26 cellular contexts compared by ENCODE assay signal in the genomic region with DNA sequence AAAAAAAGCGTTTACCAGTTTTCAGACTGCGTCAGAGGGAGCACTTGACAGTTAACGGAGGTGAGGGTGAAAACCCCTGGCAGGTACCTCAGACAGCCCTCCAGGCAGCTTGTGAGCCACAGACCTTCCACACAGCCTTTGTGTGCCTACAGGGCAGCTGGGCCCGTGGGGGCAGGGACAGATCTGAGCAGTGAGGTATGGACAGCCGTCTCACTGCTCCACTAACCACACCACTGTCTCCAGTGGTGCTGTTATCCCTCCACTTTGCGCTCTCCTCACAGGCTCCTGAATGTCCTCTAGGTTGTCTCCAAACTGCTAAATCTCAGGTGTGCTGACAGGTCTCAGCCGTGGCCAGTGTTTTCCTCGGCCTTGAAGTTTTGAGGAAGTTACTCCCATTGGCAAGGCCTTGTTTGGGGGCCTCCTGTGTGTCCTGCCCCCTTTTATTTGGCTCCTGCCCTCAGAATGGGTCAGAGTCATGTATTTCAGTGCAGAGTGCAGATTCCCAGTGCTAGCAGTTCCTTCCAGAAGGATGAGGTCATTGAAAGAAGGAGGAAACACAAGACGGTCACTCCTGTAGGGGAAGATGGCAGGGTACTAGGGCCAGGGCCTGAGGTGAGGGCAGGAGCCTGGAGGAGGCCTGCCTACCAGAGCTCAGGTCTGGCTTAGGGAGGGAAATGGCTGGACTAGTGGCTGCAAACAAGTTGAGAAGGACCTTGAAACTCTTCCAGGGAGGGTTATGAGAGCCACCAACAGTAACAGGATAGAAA. TPM values are rescaled to one million over a fixed set of nuclear protein-coding genes. Genes with fewer than 3 reads are reported as not detected.
DNase-seq lines count a peak whose midpoint lies in the region; ATAC-seq and TF ChIP-seq lines count a peak whose summit lies in the region.
"Had no signal": no experiment of that assay in that cellular context is flagged by ENCODE, and none has a peak within 500 bp of the region (broad histone marks: within the 10 kb centered on the region; RNA-seq: fewer than 3 reads in every experiment).

No MANE protein-coding gene starts in this region.

- DNase-seq in H9 (no peak), Panc1 (ENCODE audit: low read depth, low spot score) (no peak), nephron progenitor cell (no peak), NCI-H748 (lab: John Stamatoyannopoulos, UW; ENCODE audit: unreplicated experiment) (no peak), germinal center (ENCODE audit: low spot score) (no peak), caudate nucleus (lab: John Stamatoyannopoulos, UW) (no peak)
- DNase-seq: activated CD4-positive, alpha-beta T cell treated with anti-CD3 and anti-CD28 coated beads for 4 hours; CD4-positive, CD25-positive, alpha-beta regulatory T cell; DMS153; foreskin fibroblast; hypothalamus; NCI-H2171; NCI-H82; SJCRH30 had no signal

- H3K23ac ChIP-seq in H9 (ENCODE audit: insufficient read length, low read depth, low read length): no peak overlapping the region

- WGBS in H9 (ENCODE audit: extremely low coverage, insufficient read length, low lambda C conversion rate): no CpG with 5 or more reads among the region's 9 CpGs

- no peak overlapping the region for H3K56ac ChIP-seq in H9 (ENCODE audit: insufficient read length, low read depth, low read length)

- CTCF ChIA-PET in Panc1 (lab: Charles Lee): no interaction called here

- peaks cover 13 to 16% of the 10 kb centered on the region in 2 experiments for H3K4me1 Mint-ChIP-seq in H9
- peaks cover 73% of the 10 kb centered on the region for H3K4me1 Mint-ChIP-seq in nephron progenitor cell

- POLR2A ChIA-PET in Panc1 (lab: Charles Lee): no interaction called here

- no peak for TF ChIP-seq CTCF in H9 (conservative IDR thresholded peaks at IDR 0.05)
- no peak for TF ChIP-seq CTCF in Panc1 (IDR thresholded peaks at IDR 0.05)
- no peak for TF ChIP-seq CTCF in nephron progenitor cell (IDR thresholded peaks at IDR 0.05)

- H3K27ac Mint-ChIP-seq in H9 (peak overlapping the region in 2 of 3 experiments; percentile 3 to 48; a peak in 1 of 7 replicates), nephron progenitor cell (peak overlapping the region; percentile 86)
- H3K27ac Mint-ChIP-seq: activated naive CD8-positive, alpha-beta T cell; activated T-helper 1 cell treated with anti-CD3 and anti-CD28 coated beads, Interleukin-12 subunit alpha, Interleukin-12 subunit beta, Interleukin-2, Interleukin-4 antibody, amounts not matched to agents 30 ng/mL and 10 ng/mL and 1 ng/mL, durations not matched to agents 14 hours and 24 hours and 36 hours; CD4-positive, CD25-positive, alpha-beta regulatory T cell; natural killer cell treated with Interleukin-12 subunit alpha and Interleukin-12 subunit beta and Interleukin-15 and Interleukin-18, amount 100 ng/mL, for 72 hours had no signal

- H3K4me3 Mint-ChIP-seq in H9 (no peak overlapping the region; a peak in 1 of 5 replicates), nephron progenitor cell (no peak overlapping the region)
- H3K4me3 Mint-ChIP-seq: activated naive CD8-positive, alpha-beta T cell; activated T-helper 1 cell treated with anti-CD3 and anti-CD28 coated beads, Interleukin-12 subunit alpha, Interleukin-12 subunit beta, Interleukin-2, Interleukin-4 antibody, amounts not matched to agents 30 ng/mL and 10 ng/mL and 1 ng/mL, durations not matched to agents 14 hours and 24 hours and 36 hours; CD4-positive, CD25-positive, alpha-beta regulatory T cell; natural killer cell treated with Interleukin-12 subunit alpha and Interleukin-12 subunit beta and Interleukin-15 and Interleukin-18, amount 100 ng/mL, for 72 hours had no signal

- H4K91ac ChIP-seq in H9 (ENCODE audit: insufficient read length, low read depth, low read length): no peak overlapping the region

- ATAC-seq in Panc1 (0 out of 2 replicates have a peak, but pooled peaks have one; percentile 25), HG03175 (IDR thresholded peaks at IDR 0.05; ENCODE audit: unreplicated experiment) (no peak)

- H3K4me1 ChIP-seq in BLaER1 treated with 17β-estradiol and CSF1 and Interleukin-3, amounts not matched to agents 10 nM and 100 nM: peaks cover 42 to 69% (median 55%) of the 10 kb centered on the region in 10 experiments
- H3K4me1 ChIP-seq in H9 (ENCODE audit: insufficient read depth, low read length) (no peaks in the 10 kb centered on the region), Panc1 (ENCODE audit: control insufficient read depth, insufficient read depth, low read length) (no peaks in the 10 kb centered on the region)
- H3K4me1 ChIP-seq: prostate gland, suprapubic skin had no signal

- H3K9ac ChIP-seq in BLaER1 treated with 17β-estradiol and CSF1 and Interleukin-3, amounts not matched to agents 10 nM and 100 nM: no peak overlapping the region
- H3K9ac ChIP-seq in H9 (ENCODE audit: extremely low read depth, insufficient read length, low read length): no peak overlapping the region
- H3K9ac ChIP-seq: KMS-11 had no signal

- peak overlapping the region in 10 of 11 experiments; percentile 8 to 92 (median 81); a peak in 14 of 22 replicates for H3K4me2 ChIP-seq in BLaER1 treated with 17β-estradiol and CSF1 and Interleukin-3, amounts not matched to agents 10 nM and 100 nM
- no peak overlapping the region for H3K4me2 ChIP-seq in H9 (ENCODE audit: insufficient read depth, insufficient read length, low read length)
- H3K4me2 ChIP-seq: KMS-11 had no signal

- H2BK5ac ChIP-seq in H9 (ENCODE audit: insufficient read length, low read length): no peak overlapping the region

- intact Hi-C loops in Panc1 (cut with micrococcal nuclease; ENCODE audit: unreplicated experiment): no loop called here

- no peak overlapping the region for H2BK20ac ChIP-seq in H9 (ENCODE audit: low read depth, low read length, poor library complexity, severe bottlenecking)

- H3T11ph ChIP-seq in H9 (ENCODE audit: low read length): no peak overlapping the region

- H3K27me3 Mint-ChIP-seq in H9 (ENCODE audit: low read depth) (no peaks in the 10 kb centered on the region), nephron progenitor cell (ENCODE audit: low read depth, poor library complexity) (no peaks in the 10 kb centered on the region)
- H3K27me3 Mint-ChIP-seq: activated naive CD8-positive, alpha-beta T cell; CD4-positive, CD25-positive, alpha-beta regulatory T cell; natural killer cell treated with Interleukin-12 subunit alpha and Interleukin-12 subunit beta and Interleukin-15 and Interleukin-18, amount 100 ng/mL, for 72 hours had no signal

- 0 out of 22 replicates have a peak, but pooled peaks cover 0 to 4% (median 0%) of the 10 kb centered on the region in 11 experiments for H3K9me3 ChIP-seq in BLaER1 treated with 17β-estradiol and CSF1 and Interleukin-3, amounts not matched to agents 10 nM and 100 nM (replicated peaks in 1 of 11)
- H3K9me3 ChIP-seq in H9 (ENCODE audit: control insufficient read depth, low read depth, low read length) (no peaks in the 10 kb centered on the region), Panc1 (ENCODE audit: control insufficient read depth, insufficient read depth, low read depth, low read length) (no peaks in the 10 kb centered on the region)
- H3K9me3 ChIP-seq: prostate gland, SJCRH30, suprapubic skin had no signal

- no TSS peak for BruUV-seq in Panc1 (replicated peaks; lab: Mats Ljungman, UMichigan)

- no peak overlapping the region for H4K5ac ChIP-seq in H9 (ENCODE audit: insufficient read length, low read depth, low read length)

- H3K36me3 Mint-ChIP-seq in H9 (ENCODE audit: insufficient read depth in 1 of 3, low read depth in 3 of 3): peaks cover 0 to 6% (median 0%) of the 10 kb centered on the region in 3 experiments; a peak in 4 of 7 replicates
- peaks cover 5% of the 10 kb centered on the region for H3K36me3 Mint-ChIP-seq in nephron progenitor cell (ENCODE audit: low read depth)

- no peaks in the 10 kb centered on the region; a peak in 1 of 22 replicates for H4K20me1 ChIP-seq in BLaER1 treated with 17β-estradiol and CSF1 and Interleukin-3, amounts not matched to agents 10 nM and 100 nM
- H4K20me1 ChIP-seq in H9 (ENCODE audit: control insufficient read depth, insufficient read depth, insufficient read length): no peaks in the 10 kb centered on the region

- no peaks in the 10 kb centered on the region for H3K79me1 ChIP-seq in H9 (ENCODE audit: insufficient read depth, low read depth, low read length, poor library complexity, severe bottlenecking)

- H3K36me3 ChIP-seq in BLaER1 treated with 17β-estradiol and CSF1 and Interleukin-3, amounts not matched to agents 10 nM and 100 nM: peaks cover 3 to 39% (median 16%) of the 10 kb centered on the region in 11 experiments; a peak in 16 of 22 replicates
- H3K36me3 ChIP-seq in Panc1 (ENCODE audit: control insufficient read depth, insufficient read depth, low read length): no peaks in the 10 kb centered on the region
- H3K36me3 ChIP-seq: prostate gland had no signal

- no peaks in the 10 kb centered on the region for H3K27me3 ChIP-seq in BLaER1 treated with 17β-estradiol and CSF1 and Interleukin-3, amounts not matched to agents 10 nM and 100 nM
- H3K27me3 ChIP-seq in H9 (ENCODE audit: insufficient read depth, low read length) (no peaks in the 10 kb centered on the region), Panc1 (ENCODE audit: control insufficient read depth, insufficient read depth, low read length) (no peaks in the 10 kb centered on the region)
- H3K27me3 ChIP-seq: SJCRH30, suprapubic skin had no signal

- H3K14ac ChIP-seq in H9 (ENCODE audit: insufficient read depth, low read length): no peak overlapping the region

- H3K9me3 Mint-ChIP-seq in H9 (no peaks in the 10 kb centered on the region), nephron progenitor cell (no peaks in the 10 kb centered on the region)
- H3K9me3 Mint-ChIP-seq: activated T-helper 1 cell treated with anti-CD3 and anti-CD28 coated beads, Interleukin-12 subunit alpha, Interleukin-12 subunit beta, Interleukin-2, Interleukin-4 antibody, amounts not matched to agents 30 ng/mL and 10 ng/mL and 1 ng/mL, durations not matched to agents 14 hours and 24 hours and 36 hours; natural killer cell treated with Interleukin-12 subunit alpha and Interleukin-12 subunit beta and Interleukin-15 and Interleukin-18, amount 100 ng/mL, for 72 hours had no signal

- in situ Hi-C loops in Panc1 (cut with HindIII; ENCODE audit: low pct_unique_long_range_greater_than_20kb, low sequenced_read_pairs): no loop called here

- H3K27ac ChIP-seq in BLaER1 treated with 17β-estradiol and CSF1 and Interleukin-3, amounts not matched to agents 10 nM and 100 nM: peak overlapping the region in 3 of 11 experiments; percentile 17 to 76 (median 47); a peak in 6 of 22 replicates
- H3K27ac ChIP-seq in H9 (ENCODE audit: insufficient read length, low read depth, low read length) (no peak overlapping the region), Panc1 (ENCODE audit: low read length) (no peak overlapping the region), caudate nucleus (ENCODE audit: low read depth, low read length) (no peak overlapping the region)
- H3K27ac ChIP-seq: epithelial cell of prostate, KMS-11, prostate gland, SJCRH30, suprapubic skin had no signal

- no peak overlapping the region for H2AFZ ChIP-seq in H9 (ENCODE audit: low read length)

- no peaks in the 10 kb centered on the region for H3K23me2 ChIP-seq in H9 (ENCODE audit: insufficient read length, low read depth, low read length, poor library complexity, severe bottlenecking)

- H3K79me2 ChIP-seq in H9 (ENCODE audit: insufficient read depth, low read length): no peaks in the 10 kb centered on the region

- no peak overlapping the region for H3K18ac ChIP-seq in H9 (ENCODE audit: insufficient read length, low read depth, low read length)

- H2BK12ac ChIP-seq in H9 (ENCODE audit: insufficient read length, low read depth, low read length): no peak overlapping the region

- H4K8ac ChIP-seq in H9 (replicated peaks; ENCODE audit: insufficient read length, low read depth, low read length): no peak overlapping the region

- no peak overlapping the region for H2BK15ac ChIP-seq in H9 (ENCODE audit: low read depth, low read length)

- H3K4me3 ChIP-seq in BLaER1 treated with 17β-estradiol and CSF1 and Interleukin-3, amounts not matched to agents 10 nM and 100 nM: no peak overlapping the region
- H3K4me3 ChIP-seq in Panc1 (ENCODE audit: low read depth in 2 of 2, low read length in 2 of 2): no peak overlapping the region
- H3K4me3 ChIP-seq: prostate gland, SJCRH30, suprapubic skin had no signal

- no peak overlapping the region for H2AK5ac ChIP-seq in H9 (ENCODE audit: insufficient read length, low read length)

- no peak overlapping the region for H3K4ac ChIP-seq in H9 (ENCODE audit: low read depth, low read length)

- H2BK120ac ChIP-seq in H9 (ENCODE audit: low read depth, low read length, poor library complexity, severe bottlenecking): no peak overlapping the region

RNA-seq across cellular contexts. Expression of gene GFRA4, which starts 11.8 kb away (rescaled TPM):
- not detected in 2 replicates for total RNA-seq in H9 (2021)
- not detected for total RNA-seq in Panc1 (2021; ENCODE audit: unreplicated experiment)
- not detected for polyA plus RNA-seq in Panc1 (2012; ENCODE audit: insufficient read length)
- total RNA-seq: activated T-helper 1 cell treated with anti-CD3 and anti-CD28 coated beads, Interleukin-12 subunit alpha, Interleukin-12 subunit beta, Interleukin-2, Interleukin-4 antibody, amounts not matched to agents 30 ng/mL and 10 ng/mL and 1 ng/mL, durations not matched to agents 14 hours and 24 hours and 36 hours; CD4-positive, CD25-positive, alpha-beta regulatory T cell; cerebellum; lower leg skin; natural killer cell treated with Interleukin-12 subunit alpha and Interleukin-12 subunit beta and Interleukin-15 and Interleukin-18, amount 100 ng/mL, for 72 hours; prostate gland; SJCRH30; suprapubic skin; T-helper 1 cell treated with Interleukin-12 subunit alpha and Interleukin-12 subunit beta and Interleukin-4 antibody, amounts not matched to agents 30 ng/mL and 1 ng/mL, for 36 hours had no signal
- polyA plus RNA-seq: CD4-positive, CD25-positive, alpha-beta regulatory T cell had no signal

RNA-seq across cellular contexts. Expression of gene ADAM33, which starts 30.4 kb away (rescaled TPM):
- total RNA-seq in H9 (2021) (4.0 and 4.4 TPM in 2 replicates), Panc1 (2021; ENCODE audit: unreplicated experiment) (0.62 TPM)
- 1.1 TPM for polyA plus RNA-seq in Panc1 (2012; ENCODE audit: insufficient read length)
- total RNA-seq: activated T-helper 1 cell treated with anti-CD3 and anti-CD28 coated beads, Interleukin-12 subunit alpha, Interleukin-12 subunit beta, Interleukin-2, Interleukin-4 antibody, amounts not matched to agents 30 ng/mL and 10 ng/mL and 1 ng/mL, durations not matched to agents 14 hours and 24 hours and 36 hours; CD4-positive, CD25-positive, alpha-beta regulatory T cell; natural killer cell treated with Interleukin-12 subunit alpha and Interleukin-12 subunit beta and Interleukin-15 and Interleukin-18, amount 100 ng/mL, for 72 hours; SJCRH30; T-helper 1 cell treated with Interleukin-12 subunit alpha and Interleukin-12 subunit beta and Interleukin-4 antibody, amounts not matched to agents 30 ng/mL and 1 ng/mL, for 36 hours had no signal
- polyA plus RNA-seq: CD4-positive, CD25-positive, alpha-beta regulatory T cell had no signal
